In genomic region chr19:50280074-50280473, GRCh38 we compare ENCODE assay signal across 29 cellular contexts. TPM values are rescaled to one million over a fixed set of nuclear protein-coding genes. Genes with fewer than 3 reads are reported as not detected.
"Had no signal": no experiment of that assay in that cellular context is flagged by ENCODE, and none has a peak within 500 bp of the region (broad histone marks: within the 10 kb centered on the region; RNA-seq: fewer than 3 reads in every experiment).

No MANE protein-coding gene starts in this region.

- FAIRE-seq: astrocyte, bronchial epithelial cell had no signal

- H3K4me1 ChIP-seq: esophagus muscularis mucosa, foreskin keratinocyte, gastroesophageal sphincter had no signal

- H3K27me3 ChIP-seq: brain microvascular endothelial cell, dorsolateral prefrontal cortex, foreskin keratinocyte had no signal

- H3K27ac ChIP-seq: brain microvascular endothelial cell, coronary artery, dorsolateral prefrontal cortex, esophagus muscularis mucosa, foreskin keratinocyte, gastroesophageal sphincter, WERI-Rb-1 had no signal

- H3K36me3 ChIP-seq: brain microvascular endothelial cell, WERI-Rb-1 had no signal

- DNase-seq: activated B cell treated with CpG ODN at 0.5 μM for 24 hours; activated CD4-positive, alpha-beta T cell treated with anti-CD3 and anti-CD28 coated beads for 48 hours; activated CD4-positive, alpha-beta T cell treated with anti-CD3 and anti-CD28 coated beads, Interleukin-2, amount 50 U/mL, for 1 hour; activated CD4-positive, alpha-beta T cell treated with anti-CD3 and anti-CD28 coated beads, Interleukin-2, amount 50 U/mL, for 48 hours; activated CD8-positive, alpha-beta memory T cell treated with anti-CD3 and anti-CD28 coated beads for 24 hours; activated CD8-positive, alpha-beta T cell treated with anti-CD3 and anti-CD28 coated beads for 36 hours; activated effector memory CD4-positive, alpha-beta T cell treated with Interleukin-2 at 50 U/mL for 16 hours; activated gamma-delta T cell treated with Interleukin-2 at 50 U/mL for 16 hours; activated naive CD4-positive, alpha-beta T cell treated with anti-CD3 and anti-CD28 coated beads, Interleukin-2, amount 50 U/mL, for 16 hours; activated naive CD4-positive, alpha-beta T cell treated with Interleukin-2 at 50 U/mL for 16 hours; activated T-cell treated with anti-CD3 and anti-CD28 coated beads, Interleukin-2, amount 50 U/mL, for 4 hours; amniotic stem cell; anterior cingulate cortex; brain microvascular endothelial cell; dorsolateral prefrontal cortex; effector memory CD8-positive, alpha-beta T cell; erythroblast; foreskin keratinocyte; T-helper 1 cell; T-helper 17 cell; T1000; WERI-Rb-1 had no signal

- H3K4me3 ChIP-seq: coronary artery, dorsolateral prefrontal cortex, esophagus muscularis mucosa, gastroesophageal sphincter had no signal

- ATAC-seq: activated CD4-positive, CD25-positive, alpha-beta regulatory T cell treated with anti-CD3 and anti-CD28 coated beads, Interleukin-2, amount 50 U/mL, for 24 hours; activated CD8-positive, alpha-beta T cell treated with anti-CD3 and anti-CD28 coated beads for 36 hours; activated T-cell treated with anti-CD3 and anti-CD28 coated beads, Interleukin-2, amount 50 U/mL, for 4 hours; activated T-helper 17 cell treated with anti-CD3 and anti-CD28 coated beads, Interleukin-2, amount 50 U/mL, for 72 hours; effector memory CD8-positive, alpha-beta T cell; foreskin keratinocyte; gastroesophageal sphincter; T-helper 17 cell had no signal

RNA-seq across cellular contexts. Expression of gene KCNC3, which starts 49.1 kb away (rescaled TPM):
- total RNA-seq: astrocyte, bronchial epithelial cell, foreskin keratinocyte had no signal
- polyA plus RNA-seq: foreskin keratinocyte had no signal
